In genomic region chr14:68947802-68948201, GRCh38 we compare ENCODE assay signal across 8 cellular contexts. TPM values are rescaled to one million over a fixed set of nuclear protein-coding genes. Genes with fewer than 3 reads are reported as not detected.
DNase-seq lines count a peak whose midpoint lies in the region; ATAC-seq and TF ChIP-seq lines count a peak whose summit lies in the region.

No MANE protein-coding gene starts in this region.

- H3K36me3 ChIP-seq in HUES64 (ENCODE audit: insufficient read depth, low read length) (no peaks in the 10 kb centered on the region), subcutaneous abdominal adipose tissue (ENCODE audit: control insufficient read depth in 5 of 5, insufficient read depth in 5 of 5, low read length in 5 of 5) (no peaks in the 10 kb centered on the region), endodermal cell (ENCODE audit: control insufficient read depth, insufficient read depth, low read length) (peaks cover 34% of the 10 kb centered on the region)

- H3K4me3 ChIP-seq in HUES64 (ENCODE audit: low read length), result no peak overlapping the region
- no peak overlapping the region for H3K4me3 ChIP-seq in right cardiac atrium (ENCODE audit: low read length)
- H3K4me3 ChIP-seq in subcutaneous abdominal adipose tissue (ENCODE audit: low read depth in 1 of 5, low read length in 5 of 5), result peak overlapping the region in 3 of 5 donors; percentile 4 to 43 (median 35)
- H3K4me3 ChIP-seq in endodermal cell (ENCODE audit: low read length), result no peak overlapping the region

- H3K9me3 ChIP-seq in HUES64 (ENCODE audit: insufficient read depth, low read depth, low read length), result no peaks in the 10 kb centered on the region
- H3K9me3 ChIP-seq in right cardiac atrium (ENCODE audit: control insufficient read depth, low read length), result no peaks in the 10 kb centered on the region
- H3K9me3 ChIP-seq in subcutaneous abdominal adipose tissue (ENCODE audit: control insufficient read depth in 5 of 5, low read length in 5 of 5), result no peaks in the 10 kb centered on the region
- H3K9me3 ChIP-seq in endodermal cell (ENCODE audit: control insufficient read depth, low read length), result no peaks in the 10 kb centered on the region

- H3K4me1 ChIP-seq in HUES64 (ENCODE audit: insufficient read depth, low read length) (peaks cover 34% of the 10 kb centered on the region), right cardiac atrium (ENCODE audit: control insufficient read depth, insufficient read depth, low read length) (peaks cover 58% of the 10 kb centered on the region), subcutaneous abdominal adipose tissue (ENCODE audit: control insufficient read depth in 5 of 5, insufficient read depth in 5 of 5, low read length in 5 of 5) (peaks cover 23 to 92% (median 77%) of the 10 kb centered on the region in 5 donors), endodermal cell (ENCODE audit: control insufficient read depth, insufficient read depth, low read length) (peaks cover 24% of the 10 kb centered on the region)

- H3K9me3 Mint-ChIP-seq in endodermal cell, result no peaks in the 10 kb centered on the region

- peaks cover 20% of the 10 kb centered on the region for H3K36me3 Mint-ChIP-seq in endodermal cell (ENCODE audit: low read depth)

- no peak overlapping the region for H3K27ac Mint-ChIP-seq in endodermal cell

- H3K27me3 Mint-ChIP-seq in endodermal cell (ENCODE audit: insufficient read depth), result no peaks in the 10 kb centered on the region

- peak; percentile 88 to 92 (median 89) for DNase-seq in right cardiac atrium
- DNase-seq in activated CD4-positive, alpha-beta T cell treated with anti-CD3 and anti-CD28 coated beads, Interleukin-2, amount 50 U/mL, for 1 hour, result no peak
- DNase-seq in endodermal cell, result no peak

- TF ChIP-seq CTCF in VCaP (conservative IDR thresholded peaks at IDR 0.05) (no peak), endodermal cell (conservative IDR thresholded peaks at IDR 0.05) (no peak)

- intact Hi-C loops in right cardiac atrium (cut with DNase I), result no loop called here

- no peaks in the 10 kb centered on the region for H3K27me3 ChIP-seq in HUES64 (ENCODE audit: insufficient read depth, low read length)
- no peaks in the 10 kb centered on the region for H3K27me3 ChIP-seq in right cardiac atrium (ENCODE audit: control insufficient read depth, insufficient read depth)
- no peaks in the 10 kb centered on the region for H3K27me3 ChIP-seq in subcutaneous abdominal adipose tissue (ENCODE audit: control insufficient read depth in 5 of 5, insufficient read depth in 4 of 5, low read length in 5 of 5)
- H3K27me3 ChIP-seq in endodermal cell (ENCODE audit: control insufficient read depth, insufficient read depth, low read length, poor library complexity, severe bottlenecking), result no peaks in the 10 kb centered on the region

- 72% methylated on average over 8 of the region's 8 CpGs for WGBS in HUES64
- 4% methylated on average over 8 of the region's 8 CpGs for WGBS in right cardiac atrium
- WGBS in endodermal cell (ENCODE audit: insufficient coverage in 1 of 2, insufficient read length in 1 of 2), 2 experiments, result 82 to 84% methylated on average over 3 to 8 of the region's 8 CpGs

- ATAC-seq in right cardiac atrium, result peak; percentile 64 to 76
- no peak for ATAC-seq in GM21619 (IDR thresholded peaks at IDR 0.05; ENCODE audit: unreplicated experiment)
- ATAC-seq in GM18498 (IDR thresholded peaks at IDR 0.05; ENCODE audit: unreplicated experiment), result no peak

- H3K27ac ChIP-seq in HUES64 (ENCODE audit: low read depth, low read length), result peak overlapping the region; percentile 35; the same call in 1 of the 2 replicates
- peak overlapping the region; percentile 53 for H3K27ac ChIP-seq in VCaP
- peak overlapping the region; percentile 79 for H3K27ac ChIP-seq in right cardiac atrium (ENCODE audit: low read length)
- H3K27ac ChIP-seq in subcutaneous abdominal adipose tissue (ENCODE audit: low read depth, low read length), result peak overlapping the region; percentile 71
- H3K27ac ChIP-seq in endodermal cell (ENCODE audit: low read depth, low read length), result no peak overlapping the region

- no peak overlapping the region for H3K4me3 Mint-ChIP-seq in endodermal cell

- H3K4me1 Mint-ChIP-seq in endodermal cell, result peaks cover 62% of the 10 kb centered on the region

- H3K9ac ChIP-seq in HUES64 (ENCODE audit: low read depth, low read length) (no peak overlapping the region), subcutaneous abdominal adipose tissue (ENCODE audit: low read length in 5 of 5) (no peak overlapping the region), endodermal cell (ENCODE audit: extremely low read depth, low read length, poor library complexity, severe bottlenecking) (no peak overlapping the region)

RNA-seq across cellular contexts. Expression of gene ACTN1, which starts 31.3 kb away (rescaled TPM):
- polyA plus RNA-seq in HUES64 (2013, experiment 1 of 2), result 156 TPM
- 157 TPM for polyA plus RNA-seq in HUES64 (2013, experiment 2 of 2)
- total RNA-seq in right cardiac atrium, result 100 to 1,000 TPM; 133 to 305 (median 171) TPM
- polyA plus RNA-seq in right cardiac atrium, result 80.5 TPM
- 100 to 1,000 TPM; 190 to 275 TPM for total RNA-seq in endodermal cell
- 115 TPM for polyA plus RNA-seq in endodermal cell (2013, experiment 1 of 2)
- 126 TPM for polyA plus RNA-seq in endodermal cell (2013, experiment 2 of 2)

Comparison
In these comparisons a context has a peak if more than half of its experiments do, and no peak if none do; other contexts are left out.
1. H3K4me3 ChIP-seq: peak in subcutaneous abdominal adipose tissue (3 of 5); none in HUES64 (single experiment), right cardiac atrium (single experiment) and endodermal cell (single experiment).
2. ATAC-seq: peak in right cardiac atrium (2 of 2); none in GM21619 (single experiment) and GM18498 (single experiment).
3. DNase-seq: peak in right cardiac atrium (3 of 3); none in activated CD4-positive, alpha-beta T cell treated with anti-CD3 and anti-CD28 coated beads, Interleukin-2, amount 50 U/mL, for 1 hour (single experiment) and endodermal cell (single experiment).